1 cellular context compared by ENCODE assay signal in the genomic region with DNA sequence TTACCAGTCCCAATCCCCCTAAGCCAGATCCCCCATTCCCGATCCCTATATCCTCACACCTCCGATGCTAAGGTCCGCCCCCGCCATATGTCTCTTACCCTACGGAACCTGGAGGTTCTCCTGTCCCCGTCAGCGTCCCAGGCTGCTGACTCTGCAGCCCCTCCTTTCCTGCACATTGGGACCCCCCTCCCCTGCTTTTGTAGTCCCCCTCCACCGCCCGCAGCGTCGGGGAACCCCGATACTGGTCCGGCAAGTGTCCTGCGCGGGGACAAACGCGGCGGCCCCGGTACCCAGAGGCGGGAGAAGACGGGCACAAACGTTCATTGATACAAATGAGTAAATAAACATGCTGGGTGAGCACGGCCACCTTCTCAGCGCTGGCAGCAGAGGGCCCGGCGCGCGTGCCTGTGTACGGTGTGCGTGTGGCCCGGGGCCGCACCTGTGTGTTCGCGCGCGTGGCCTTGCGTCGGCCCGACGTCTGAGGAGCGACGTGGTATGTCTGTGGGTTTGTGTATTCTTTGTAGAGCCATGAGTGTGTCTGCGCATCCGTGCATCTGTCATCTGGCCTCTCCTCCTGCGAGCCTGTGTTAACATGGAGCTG.
TF ChIP-seq lines count a peak whose summit lies in the region.

No MANE protein-coding gene starts in this region.

TF ChIP-seq in H1, 55 proteins besides CTCF, POLR2A, EP300 and RAD21:
- TF ChIP-seq SUZ12 (IDR thresholded peaks at IDR 0.05; ENCODE audit: low read length): peak; percentile 96
- TF ChIP-seq FOSL1 (IDR thresholded peaks at IDR 0.05; ENCODE audit: insufficient read depth, low read depth, low read length): no peak
- no peak for TF ChIP-seq CTBP2 (IDR thresholded peaks at IDR 0.05; ENCODE audit: borderline replicate concordance, insufficient read depth, insufficient read length, low read length)
- TF ChIP-seq RNF2 (IDR thresholded peaks at IDR 0.05; ENCODE audit: borderline replicate concordance, low read depth, low read length, missing control alignments, poor library complexity, severe bottlenecking): peak; percentile 71
- TF ChIP-seq, protein P1, sequence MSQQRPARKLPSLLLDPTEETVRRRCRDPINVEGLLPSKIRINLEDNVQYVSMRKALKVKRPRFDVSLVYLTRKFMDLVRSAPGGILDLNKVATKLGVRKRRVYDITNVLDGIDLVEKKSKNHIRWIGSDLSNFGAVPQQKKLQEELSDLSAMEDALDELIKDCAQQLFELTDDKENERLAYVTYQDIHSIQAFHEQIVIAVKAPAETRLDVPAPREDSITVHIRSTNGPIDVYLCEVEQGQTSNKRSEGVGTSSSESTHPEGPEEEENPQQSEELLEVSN (IDR thresholded peaks at IDR 0.05): peak; percentile 46
- peak; percentile 94 for TF ChIP-seq EZH2 (IDR thresholded peaks at IDR 0.05; ENCODE audit: low read depth, low read length, severe bottlenecking)
- no peak for TF ChIP-seq SIX5 (IDR thresholded peaks at IDR 0.05; ENCODE audit: low read depth, low read length)
- no peak for TF ChIP-seq TCF12 (IDR thresholded peaks at IDR 0.05; ENCODE audit: low read depth, low read length)
- no peak for TF ChIP-seq ASH2L (IDR thresholded peaks at IDR 0.05; ENCODE audit: low read length)
TF ChIP-seq in H1: peak in this region for 4.
